In the genomic region with DNA sequence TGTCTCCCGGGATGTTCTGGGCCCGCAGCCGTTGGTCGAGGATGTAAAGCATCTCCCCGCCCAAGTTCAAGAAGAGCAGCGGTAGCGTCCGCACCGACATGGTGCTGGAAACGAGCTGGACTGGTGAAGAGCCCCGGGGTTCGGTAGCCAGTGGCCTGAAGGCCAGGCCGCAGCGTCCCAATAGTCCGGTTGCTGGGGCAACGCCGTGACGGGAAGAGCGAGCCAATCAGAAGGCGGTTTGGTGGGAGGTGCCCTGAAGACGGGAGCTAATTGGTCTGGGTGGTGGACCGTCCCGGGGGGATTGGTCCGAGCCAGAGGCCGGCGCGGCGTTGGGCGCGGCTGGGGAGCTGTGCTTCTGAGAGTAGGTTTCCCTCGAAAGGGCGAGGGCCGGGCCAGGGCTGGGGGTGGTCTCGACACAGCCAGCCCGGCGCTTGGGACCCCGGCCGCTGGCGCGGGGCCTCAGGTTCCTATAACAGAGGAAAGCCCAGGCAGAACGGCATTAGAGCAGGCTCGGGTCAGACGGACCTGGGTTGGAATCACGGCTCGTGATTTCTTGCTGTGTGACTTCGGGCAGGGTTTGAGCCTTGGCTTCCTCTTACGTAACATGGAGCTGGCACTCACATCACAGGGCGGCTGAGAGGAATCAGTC, we compare ENCODE assay signal across 1 cellular context.
TF ChIP-seq lines count a peak whose summit lies in the region.

Gene OSCP1 (minus strand): TSS at position 182 of the 649 bp plus-strand sequence. CDS start 82 bp downstream, at position 100.

TF ChIP-seq in liver, 16 proteins besides CTCF, POLR2A, EP300 and RAD21 (continued from another document):
- TF ChIP-seq ZBTB33 (IDR thresholded peaks at IDR 0.05) (no peak), RXRA (IDR thresholded peaks at IDR 0.05) (peak in 1 of 2 donors; percentile 30)
